ENCODE assay signal across 11 cellular contexts in genomic region chr2:166242309-166242708, GRCh38.
"Had no signal": no experiment of that assay in that cellular context is flagged by ENCODE, and none has a peak within 500 bp of the region (broad histone marks: within the 10 kb centered on the region; RNA-seq: fewer than 3 reads in every experiment).

No MANE protein-coding gene starts in this region.

- ATAC-seq: GM23338, HCT116 had no signal

- FAIRE-seq: H1, H54 had no signal

- H3K4me1 ChIP-seq: HAP-1 had no signal

- H3K27ac ChIP-seq: GM23248 had no signal

- H3K4me3 ChIP-seq: GM23248, GM23338, HAP-1 had no signal

- H3K9me3 ChIP-seq: HAP-1 had no signal

- H3K4me3 Mint-ChIP-seq: GM23338, H9, HFFc6 had no signal

- H3K9me3 Mint-ChIP-seq: GM23338, H9, HFFc6 had no signal

- H2AFZ ChIP-seq: GM23248, GM23338 had no signal

- DNase-seq: GM23248, GOT3, H7, H9, HCEC 1CT, HFFc6 had no signal

- H3K27ac Mint-ChIP-seq: GM23338, H9 had no signal

- H3K4me2 ChIP-seq: GM23338 had no signal

- H3K36me3 ChIP-seq: HAP-1 had no signal

- H3K9ac ChIP-seq: GM23248 had no signal
